ENCODE assay signal across 22 cellular contexts in genomic region chr1:7362947-7363346, GRCh38.
"Had no signal": no experiment of that assay in that cellular context is flagged by ENCODE, and none has a peak within 500 bp of the region (broad histone marks: within the 10 kb centered on the region; RNA-seq: fewer than 3 reads in every experiment).

No MANE protein-coding gene starts in this region.

- H3K27ac ChIP-seq: breast epithelium, VCaP had no signal

- H3K36me3 ChIP-seq: breast epithelium had no signal

- ATAC-seq: activated CD8-positive, alpha-beta T cell treated with anti-CD3 and anti-CD28 coated beads, Interleukin-2, amount 10 ng/mL, durations not matched to agents 7 days and 5 days; K562; PC-3; T-cell had no signal

- FAIRE-seq: K562, RCC 7860 had no signal

- H3K9me3 ChIP-seq: breast epithelium had no signal

- DNase-seq: activated CD4-positive, alpha-beta T cell treated with anti-CD3 and anti-CD28 coated beads for 4 hours; activated CD4-positive, alpha-beta T cell treated with anti-CD3 and anti-CD28 coated beads, Interleukin-2, amount 50 U/mL, for 4 hours; activated CD8-positive, alpha-beta memory T cell treated with anti-CD3 and anti-CD28 coated beads, Interleukin-2, amount 50 U/mL, for 48 hours; activated CD8-positive, alpha-beta T cell treated with anti-CD3 and anti-CD28 coated beads, Interleukin-2, amount 10 ng/mL, durations not matched to agents 7 days and 5 days; activated effector memory CD4-positive, alpha-beta T cell treated with Interleukin-2 at 50 U/mL for 16 hours; activated naive CD4-positive, alpha-beta T cell; activated T-cell treated with anti-CD3 and anti-CD28 coated beads, Interleukin-2, amount 50 U/mL, for 1 hour; aorta; Kasumi-1; NCI-H1105 treated with DMSO at 0.1 percent for 48 hours; NCI-H1436 treated with DMSO at 0.1 percent for 48 hours; NCI-H187; NCI-H2081; NCI-H446; NCI-H524; PC-3; SIG-M5; T-cell had no signal

- H3K4me3 ChIP-seq: breast epithelium, K562 had no signal

- H3K27me3 ChIP-seq: breast epithelium had no signal

- H3K4me1 ChIP-seq: breast epithelium had no signal
